8 cellular contexts compared by ENCODE assay signal in genomic region chr5:14342306-14342705, GRCh38.
DNase-seq lines count a peak whose midpoint lies in the region; ATAC-seq and TF ChIP-seq lines count a peak whose summit lies in the region.

No MANE protein-coding gene starts in this region.

- ATAC-seq in GM21381 (IDR thresholded peaks at IDR 0.05; ENCODE audit: unreplicated experiment) (peak; percentile 93), HG03442 (IDR thresholded peaks at IDR 0.05; ENCODE audit: unreplicated experiment) (peak; percentile 98), left cardiac atrium (peak; percentile 70 to 74), gastrocnemius medialis (no peak)

- H3K27me3 ChIP-seq in gastrocnemius medialis, result no peaks in the 10 kb centered on the region

- H3K4me3 ChIP-seq in gastrocnemius medialis, result no peak overlapping the region

- in situ Hi-C loops in gastrocnemius medialis (cut with MboI; ENCODE audit: low sequenced_read_pairs in 4 of 4), result no loop called here

- DNase-seq in GM04503 (ENCODE audit: low read depth), result peak; percentile 8
- no peak for DNase-seq in left cardiac atrium
- DNase-seq in gastrocnemius medialis, result no peak
- no peak for DNase-seq in amygdala (lab: John Stamatoyannopoulos, UW)
- no peak for DNase-seq in iPS-NIHi11 (ENCODE audit: low spot score)
- no peak for DNase-seq in DMS153 (lab: John Stamatoyannopoulos, UW)

- H3K4me1 ChIP-seq in gastrocnemius medialis, result no peaks in the 10 kb centered on the region

- no peaks in the 10 kb centered on the region for H3K9me3 ChIP-seq in gastrocnemius medialis

- intact Hi-C loops in left cardiac atrium (cut with DNase I) (no loop called here), gastrocnemius medialis (cut with DNase I; ENCODE audit: low total_unique reads) (no loop called here)

- TF ChIP-seq CTCF in gastrocnemius medialis (IDR thresholded peaks at IDR 0.05 in 4 of 5, conservative IDR thresholded peaks at IDR 0.05 in 1 of 5), result no peak

- peaks cover 0 to 27% of the 10 kb centered on the region in 2 donors for H3K36me3 ChIP-seq in gastrocnemius medialis

- TF ChIP-seq POLR2A in gastrocnemius medialis (IDR thresholded peaks at IDR 0.05), result no peak

- H3K27ac ChIP-seq in gastrocnemius medialis, result no peak overlapping the region

Comparison
In these comparisons a context has a peak if more than half of its experiments do, and no peak if none do; other contexts are left out.
1. ATAC-seq: peak in GM21381 (single experiment), HG03442 (single experiment) and left cardiac atrium (2 of 2); none in gastrocnemius medialis (0 of 2).